ENCODE assay signal across 8 cellular contexts in genomic region chr16:54286330-54287017, GRCh38. TPM values are rescaled to one million over a fixed set of nuclear protein-coding genes. Genes with fewer than 3 reads are reported as not detected.
DNase-seq lines count a peak whose midpoint lies in the region; ATAC-seq and TF ChIP-seq lines count a peak whose summit lies in the region.

TSS of gene IRX3 (minus strand) at chr16:54286787. CDS start at chr16:54286050, 737 bp downstream.

- in situ Hi-C loops in IMR-90 (cut with MboI; ENCODE audit: low sequenced_read_pairs) = loop anchor here (10.0 to 25.0 kb wide), 3 partner anchors 524 to 732 kb away; partner anchors contain the start of gene IRX5

- H3K4ac ChIP-seq in IMR-90 (ENCODE audit: low read depth, low read length) = no peak within 1 kb of the TSS

- POLR2A ChIA-PET in IMR-90 (lab: Charles Lee; ENCODE audit: unreplicated experiment) = no interaction called here

- H3K9ac ChIP-seq in IMR-90 (ENCODE audit: low read depth, low read length) (no peak within 1 kb of the TSS), colonic mucosa (ENCODE audit: low read depth in 2 of 2, low read length in 2 of 2) (no peak within 1 kb of the TSS), subcutaneous abdominal adipose tissue (ENCODE audit: low read length in 5 of 5) (peak within 1 kb of the TSS in 4 of 5 donors; percentile 43 to 77 (median 67))

- no peaks in the 10 kb centered on the region for H4K20me1 ChIP-seq in IMR-90 (ENCODE audit: insufficient read depth, low read length)

- no peaks in the 10 kb centered on the region for H3K9me1 ChIP-seq in IMR-90 (ENCODE audit: insufficient read depth, low read length)

- H2AFZ ChIP-seq in IMR-90 (replicated peaks; ENCODE audit: low read length, poor library complexity) = peak within 1 kb of the TSS; percentile 83

- no peak within 1 kb of the TSS for H2BK20ac ChIP-seq in IMR-90 (ENCODE audit: low read depth, low read length)

- H2BK120ac ChIP-seq in IMR-90 (ENCODE audit: low read depth, low read length) = no peak within 1 kb of the TSS

- intact Hi-C loops in IMR-90 (cut with micrococcal nuclease) (loop anchor here (10.0 kb wide), 3 partner anchors 342 to 648 kb away; partner anchors contain the start of gene IRX5), colonic mucosa (cut with DNase I) (loop anchor here (10.0 kb wide), 1 partner anchor 648 kb away; the partner anchor contains the start of gene IRX5)

- H3K9me3 ChIP-seq in IMR-90 (ENCODE audit: control insufficient read depth, insufficient read depth, low read length) (peaks cover 18% of the 10 kb centered on the region), Peyer's patch (no peaks in the 10 kb centered on the region), colonic mucosa (no peaks in the 10 kb centered on the region), subcutaneous abdominal adipose tissue (ENCODE audit: control insufficient read depth in 5 of 5, low read length in 5 of 5) (no peaks in the 10 kb centered on the region)

- BruUV-seq in IMR-90 (replicated peaks; lab: Mats Ljungman, UMichigan) = no TSS peak

- ATAC-seq in IMR-90 (ENCODE audit: low read depth) = peak; percentile 58
- no peak for ATAC-seq in GM18907 (IDR thresholded peaks at IDR 0.05; ENCODE audit: unreplicated experiment)

- H3K27ac ChIP-seq in IMR-90 (ENCODE audit: insufficient read depth, low read length) (no peak within 1 kb of the TSS; the same call in 1 of the 2 replicates), Peyer's patch (no peak within 1 kb of the TSS), colonic mucosa (no peak within 1 kb of the TSS), subcutaneous abdominal adipose tissue (ENCODE audit: low read depth, low read length) (peak within 1 kb of the TSS; percentile 83)

- H2AK5ac ChIP-seq in IMR-90 (ENCODE audit: low read depth, low read length) = no peak within 1 kb of the TSS

- H2BK5ac ChIP-seq in IMR-90 (ENCODE audit: low read depth, low read length, poor library complexity, severe bottlenecking) = no peak within 1 kb of the TSS

- H3K23ac ChIP-seq in IMR-90 (ENCODE audit: low read depth, low read length) = 0 out of 2 replicates have a peak within 1 kb of the TSS, but pooled peaks have one; percentile 35

- dilution Hi-C loops in IMR-90 (cut with HindIII; ENCODE audit: low sequenced_read_pairs, unreplicated experiment) = no loop called here

- H4K5ac ChIP-seq in IMR-90 (ENCODE audit: low read depth, low read length) = no peak within 1 kb of the TSS

- WGBS in IMR-90 (ENCODE audit: extremely low coverage in 2 of 2, insufficient read length in 1 of 2), 2 experiments = 1% methylated on average over 17 of the region's 62 CpGs; no CpG with 5 or more reads in 1 of the 2 experiments

- H3K27me3 ChIP-seq in IMR-90 (ENCODE audit: control insufficient read depth, insufficient read depth, low read length) = peaks cover 97% of the 10 kb centered on the region
- H3K27me3 ChIP-seq in Peyer's patch = peaks cover 0 to 77% of the 10 kb centered on the region in 2 donors
- peaks cover 95% of the 10 kb centered on the region for H3K27me3 ChIP-seq in colonic mucosa
- peaks cover 0 to 29% (median 23%) of the 10 kb centered on the region in 5 donors for H3K27me3 ChIP-seq in subcutaneous abdominal adipose tissue (ENCODE audit: control insufficient read depth in 5 of 5, insufficient read depth in 4 of 5, low read length in 5 of 5)

- CTCF ChIA-PET in IMR-90 (lab: Yijun Ruan, JAX) = interaction anchor here (1.9 kb wide), 1 partner anchor 12 kb away, joined by 4 read pairs; no protein-coding TSS in a partner anchor

- no peak for TF ChIP-seq RAD21 in IMR-90 (IDR thresholded peaks at IDR 0.05; ENCODE audit: low read length)

- H3K4me3 ChIP-seq in IMR-90 (ENCODE audit: insufficient read depth, low read depth, low read length) (peak within 1 kb of the TSS; percentile 71), Peyer's patch (peak within 1 kb of the TSS in 3 of 4 donors; percentile 26 to 51 (median 44)), colonic mucosa (peak within 1 kb of the TSS; percentile 22), subcutaneous abdominal adipose tissue (ENCODE audit: low read depth in 1 of 5, low read length in 5 of 5) (peak within 1 kb of the TSS; percentile 78 to 93 (median 82))

- no peak for TF ChIP-seq CTCF in IMR-90 (conservative IDR thresholded peaks at IDR 0.05; ENCODE audit: low read depth, low read length)
- TF ChIP-seq CTCF in Peyer's patch (IDR thresholded peaks at IDR 0.05) = no peak
- no peak for TF ChIP-seq CTCF in colonic mucosa (IDR thresholded peaks at IDR 0.05)

- H3K18ac ChIP-seq in IMR-90 (ENCODE audit: low read depth, low read length) = no peak within 1 kb of the TSS

- no peak within 1 kb of the TSS for H2BK15ac ChIP-seq in IMR-90 (ENCODE audit: low read depth, low read length)

- no peak for TF ChIP-seq POLR2A in IMR-90 (IDR thresholded peaks at IDR 0.05; ENCODE audit: low read depth, low read length)
- no peak for TF ChIP-seq POLR2A in Peyer's patch (IDR thresholded peaks at IDR 0.05)

- H3K36me3 ChIP-seq in IMR-90 (ENCODE audit: control insufficient read depth, insufficient read depth, low read length) (no peaks in the 10 kb centered on the region), Peyer's patch (no peaks in the 10 kb centered on the region), colonic mucosa (no peaks in the 10 kb centered on the region), subcutaneous abdominal adipose tissue (ENCODE audit: control insufficient read depth in 5 of 5, insufficient read depth in 5 of 5, low read length in 5 of 5) (peaks cover 0 to 2% (median 0%) of the 10 kb centered on the region in 5 donors)

- no peak within 1 kb of the TSS for H4K91ac ChIP-seq in IMR-90 (ENCODE audit: insufficient read depth, low read depth, low read length)

- DNase-seq in COLO829 (ENCODE audit: low spot score) (peak; percentile 39), IMR-90 (peak; percentile 4), Peyer's patch (peak in 1 of 3 donors; percentile 47), colonic mucosa (no peak), left kidney (ENCODE audit: low read depth, low spot score) (peak; percentile 93), inferior parietal cortex (ENCODE audit: extremely low spot score) (no peak)

- no peak within 1 kb of the TSS for H4K8ac ChIP-seq in IMR-90 (ENCODE audit: low read depth in 2 of 2, low read length in 2 of 2)

- H2AK9ac ChIP-seq in IMR-90 (replicated peaks; ENCODE audit: low read depth, low read length, poor library complexity) = peak within 1 kb of the TSS; percentile 31

- no peaks in the 10 kb centered on the region for H3K79me1 ChIP-seq in IMR-90 (ENCODE audit: low read depth in 1 of 2, low read length in 2 of 2)

- peak within 1 kb of the TSS; percentile 97 for H3K4me2 ChIP-seq in IMR-90 (ENCODE audit: low read depth, low read length)

- H3K4me1 ChIP-seq in IMR-90 (ENCODE audit: control insufficient read depth, insufficient read depth, low read length) (peaks cover 4% of the 10 kb centered on the region; the same call in 1 of the 2 replicates), Peyer's patch (peaks cover 0 to 57% (median 0%) of the 10 kb centered on the region in 4 donors), colonic mucosa (peaks cover 11% of the 10 kb centered on the region), subcutaneous abdominal adipose tissue (ENCODE audit: control insufficient read depth in 5 of 5, insufficient read depth in 5 of 5, low read length in 5 of 5) (peaks cover 0 to 46% (median 35%) of the 10 kb centered on the region in 5 donors)

- no peak within 1 kb of the TSS for H3K14ac ChIP-seq in IMR-90 (replicated peaks; ENCODE audit: low read depth, low read length)

- no peak within 1 kb of the TSS for H3K56ac ChIP-seq in IMR-90 (ENCODE audit: extremely low read depth, insufficient read depth, low read length)

TF ChIP-seq in IMR-90, 13 proteins besides CTCF, POLR2A, EP300 and RAD21:
- no peak for TF ChIP-seq MXI1 (IDR thresholded peaks at IDR 0.05; ENCODE audit: borderline replicate concordance, low read depth, low read length)
- no peak for TF ChIP-seq USF2 (IDR thresholded peaks at IDR 0.05; ENCODE audit: low read depth, low read length)
- no peak for TF ChIP-seq MAFK (IDR thresholded peaks at IDR 0.05; ENCODE audit: low read depth, low read length)
- no peak for TF ChIP-seq MAZ (IDR thresholded peaks at IDR 0.05; ENCODE audit: borderline replicate concordance, low read depth, low read length)
- TF ChIP-seq BHLHE40 (IDR thresholded peaks at IDR 0.05; ENCODE audit: low read depth, low read length) = no peak
- TF ChIP-seq FOS (IDR thresholded peaks at IDR 0.05; ENCODE audit: low read depth, low read length) = no peak

RNA-seq across cellular contexts. Expression of gene IRX3, which starts in this region (rescaled TPM):
- not detected in 2 replicates for total RNA-seq in IMR-90 (2012; rRNA removed)
- not detected in 2 replicates for polyA plus RNA-seq in IMR-90 (2012; rRNA removed)
- polyA plus RNA-seq in IMR-90 (2012; cell fraction: cytosol; rRNA removed) = not detected in 2 replicates
- polyA plus RNA-seq in IMR-90 (2012; cell fraction: nucleus; rRNA removed; ENCODE audit: low replicate concordance) = 0.05 TPM in 1 of 2 replicates, not detected in the other
- not detected for total RNA-seq in Peyer's patch
- under 1 TPM in 1 of 2 donors, not detected in 1; 0.54 TPM for total RNA-seq in colonic mucosa

Comparison
In these comparisons a context has a peak if more than half of its experiments do, and no peak if none do; other contexts are left out.
1. Peak in DNase-seq, ATAC-seq, H3K4me3 ChIP-seq and H3K4me2 ChIP-seq in IMR-90; RNA of the gene not detected or under 1 TPM.
2. DNase-seq: peak in COLO829 (single experiment) and left kidney (single experiment); none in colonic mucosa (single experiment) and inferior parietal cortex (single experiment).
3. H3K4me3 ChIP-seq: peak in every context shown above with its lines; median percentile 82 in subcutaneous abdominal adipose tissue; 71 in IMR-90; 44 in Peyer's patch; 22 in colonic mucosa.
4. H3K9ac ChIP-seq: peak in subcutaneous abdominal adipose tissue (4 of 5); none in IMR-90 (single experiment) and colonic mucosa (0 of 2).